1 cellular context compared by ENCODE assay signal in genomic region chr12:56645717-56646446, GRCh38.
A peak's percentile ranks its signal among the peaks of the same experiment; 100 is the strongest.
TF ChIP-seq lines count a peak whose summit lies in the region.

Gene ATP5F1B (minus strand): TSS chr12:56645984. CDS start chr12:56645963, 21 bp downstream.

TF ChIP-seq in HepG2, 621 proteins besides CTCF, POLR2A, EP300 and RAD21 (continued from another document and continues in another):
- peak; percentile 40; the same call in 1 of the 2 replicates for TF ChIP-seq E2F2 (CRISPR knock-in tag; IDR thresholded peaks at IDR 0.05; ENCODE audit: borderline replicate concordance)
- no peak for TF ChIP-seq ZC3H4 (CRISPR knock-in tag; IDR thresholded peaks at IDR 0.05; ENCODE audit: borderline replicate concordance)
- no peak for TF ChIP-seq SYNCRIP (IDR thresholded peaks at IDR 0.05; ENCODE audit: insufficient read depth, low read depth, low read length)
- TF ChIP-seq KLF13 (CRISPR knock-in tag; IDR thresholded peaks at IDR 0.05), result no peak
- TF ChIP-seq ZNF10 (CRISPR knock-in tag; IDR thresholded peaks at IDR 0.05; ENCODE audit: borderline replicate concordance, low read depth), result no peak
- TF ChIP-seq, protein P1, sequence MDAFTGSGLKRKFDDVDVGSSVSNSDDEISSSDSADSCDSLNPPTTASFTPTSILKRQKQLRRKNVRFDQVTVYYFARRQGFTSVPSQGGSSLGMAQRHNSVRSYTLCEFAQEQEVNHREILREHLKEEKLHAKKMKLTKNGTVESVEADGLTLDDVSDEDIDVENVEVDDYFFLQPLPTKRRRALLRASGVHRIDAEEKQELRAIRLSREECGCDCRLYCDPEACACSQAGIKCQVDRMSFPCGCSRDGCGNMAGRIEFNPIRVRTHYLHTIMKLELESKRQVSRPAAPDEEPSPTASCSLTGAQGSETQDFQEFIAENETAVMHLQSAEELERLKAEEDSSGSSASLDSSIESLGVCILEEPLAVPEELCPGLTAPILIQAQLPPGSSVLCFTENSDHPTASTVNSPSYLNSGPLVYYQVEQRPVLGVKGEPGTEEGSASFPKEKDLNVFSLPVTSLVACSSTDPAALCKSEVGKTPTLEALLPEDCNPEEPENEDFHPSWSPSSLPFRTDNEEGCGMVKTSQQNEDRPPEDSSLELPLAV (CRISPR knock-in tag; conservative IDR thresholded peaks at IDR 0.05; ENCODE audit: low read depth), result no peak
- TF ChIP-seq PCBP2 (optimal IDR thresholded peaks at IDR 0.05; ENCODE audit: low read depth, low read length, poor library complexity, severe bottlenecking), result no peak
- peak; percentile 75 for TF ChIP-seq ZNF709 (CRISPR knock-in tag; IDR thresholded peaks at IDR 0.05)
- TF ChIP-seq ZNF253 (CRISPR knock-in tag; IDR thresholded peaks at IDR 0.05; ENCODE audit: borderline replicate concordance), result no peak
- TF ChIP-seq TCF7 (IDR thresholded peaks at IDR 0.05; ENCODE audit: low read depth), result no peak
- peak; percentile 52; the same call in 1 of the 2 replicates for TF ChIP-seq ZKSCAN8 (CRISPR knock-in tag; IDR thresholded peaks at IDR 0.05; ENCODE audit: borderline replicate concordance)
- TF ChIP-seq MED1 (CRISPR knock-in tag; IDR thresholded peaks at IDR 0.05), result peak; percentile 60; the same call in 1 of the 2 replicates
- TF ChIP-seq, protein P2, sequence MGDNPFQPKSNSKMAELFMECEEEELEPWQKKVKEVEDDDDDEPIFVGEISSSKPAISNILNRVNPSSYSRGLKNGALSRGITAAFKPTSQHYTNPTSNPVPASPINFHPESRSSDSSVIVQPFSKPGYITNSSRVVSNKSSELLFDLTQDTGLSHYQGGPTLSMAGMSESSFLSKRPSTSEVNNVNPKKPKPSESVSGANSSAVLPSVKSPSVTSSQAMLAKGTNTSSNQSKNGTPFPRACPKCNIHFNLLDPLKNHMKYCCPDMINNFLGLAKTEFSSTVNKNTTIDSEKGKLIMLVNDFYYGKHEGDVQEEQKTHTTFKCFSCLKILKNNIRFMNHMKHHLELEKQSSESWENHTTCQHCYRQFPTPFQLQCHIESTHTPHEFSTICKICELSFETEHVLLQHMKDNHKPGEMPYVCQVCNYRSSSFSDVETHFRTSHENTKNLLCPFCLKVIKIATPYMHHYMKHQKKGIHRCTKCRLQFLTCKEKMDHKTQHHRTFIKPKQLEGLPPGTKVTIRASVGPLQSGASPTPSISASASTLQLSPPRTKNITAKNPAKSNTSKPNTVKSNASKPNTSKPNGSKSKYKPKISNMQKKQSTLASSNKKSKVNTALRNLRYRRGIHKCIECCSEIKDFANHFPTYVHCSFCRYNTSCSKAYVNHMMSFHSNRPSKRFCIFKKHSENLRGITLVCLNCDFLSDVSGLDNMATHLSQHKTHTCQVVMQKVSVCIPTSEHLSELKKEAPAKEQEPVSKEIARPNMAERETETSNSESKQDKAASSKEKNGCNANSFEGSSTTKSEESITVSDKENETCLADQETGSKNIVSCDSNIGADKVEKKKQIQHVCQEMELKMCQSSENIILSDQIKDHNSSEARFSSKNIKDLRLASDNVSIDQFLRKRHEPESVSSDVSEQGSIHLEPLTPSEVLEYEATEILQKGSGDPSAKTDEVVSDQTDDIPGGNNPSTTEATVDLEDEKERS (CRISPR knock-in tag; IDR thresholded peaks at IDR 0.05), result peak; percentile 41; the same call in 1 of the 2 replicates
- no peak for TF ChIP-seq TRIM24 (CRISPR knock-in tag; IDR thresholded peaks at IDR 0.05)
- TF ChIP-seq KDM3A (CRISPR knock-in tag; IDR thresholded peaks at IDR 0.05; ENCODE audit: low read depth), result no peak
- no peak for TF ChIP-seq FOSL1 (CRISPR knock-in tag; IDR thresholded peaks at IDR 0.05; ENCODE audit: borderline replicate concordance)
- no peak for TF ChIP-seq MTF2 (CRISPR knock-in tag; IDR thresholded peaks at IDR 0.05; ENCODE audit: borderline replicate concordance)
- peak; percentile 78; the same call in 1 of the 2 replicates for TF ChIP-seq ZNF792 (CRISPR knock-in tag; IDR thresholded peaks at IDR 0.05)
- TF ChIP-seq, protein P3, sequence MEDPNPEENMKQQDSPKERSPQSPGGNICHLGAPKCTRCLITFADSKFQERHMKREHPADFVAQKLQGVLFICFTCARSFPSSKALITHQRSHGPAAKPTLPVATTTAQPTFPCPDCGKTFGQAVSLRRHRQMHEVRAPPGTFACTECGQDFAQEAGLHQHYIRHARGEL (CRISPR knock-in tag; IDR thresholded peaks at IDR 0.05), result no peak
- TF ChIP-seq ETV6 (CRISPR knock-in tag; conservative IDR thresholded peaks at IDR 0.05), result no peak
- no peak for TF ChIP-seq ZNF337 (CRISPR knock-in tag; IDR thresholded peaks at IDR 0.05; ENCODE audit: borderline replicate concordance, low read depth)
- no peak; the same call in 1 of the 2 replicates for TF ChIP-seq POGZ (CRISPR knock-in tag; IDR thresholded peaks at IDR 0.05)
- no peak for TF ChIP-seq ZNF20 (CRISPR knock-in tag; IDR thresholded peaks at IDR 0.05)
- TF ChIP-seq, protein P4, sequence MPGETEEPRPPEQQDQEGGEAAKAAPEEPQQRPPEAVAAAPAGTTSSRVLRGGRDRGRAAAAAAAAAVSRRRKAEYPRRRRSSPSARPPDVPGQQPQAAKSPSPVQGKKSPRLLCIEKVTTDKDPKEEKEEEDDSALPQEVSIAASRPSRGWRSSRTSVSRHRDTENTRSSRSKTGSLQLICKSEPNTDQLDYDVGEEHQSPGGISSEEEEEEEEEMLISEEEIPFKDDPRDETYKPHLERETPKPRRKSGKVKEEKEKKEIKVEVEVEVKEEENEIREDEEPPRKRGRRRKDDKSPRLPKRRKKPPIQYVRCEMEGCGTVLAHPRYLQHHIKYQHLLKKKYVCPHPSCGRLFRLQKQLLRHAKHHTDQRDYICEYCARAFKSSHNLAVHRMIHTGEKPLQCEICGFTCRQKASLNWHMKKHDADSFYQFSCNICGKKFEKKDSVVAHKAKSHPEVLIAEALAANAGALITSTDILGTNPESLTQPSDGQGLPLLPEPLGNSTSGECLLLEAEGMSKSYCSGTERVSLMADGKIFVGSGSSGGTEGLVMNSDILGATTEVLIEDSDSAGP (CRISPR knock-in tag; IDR thresholded peaks at IDR 0.05; ENCODE audit: borderline replicate concordance), result peak; percentile 86; the same call in 1 of the 2 replicates
- TF ChIP-seq ZNF550 (CRISPR knock-in tag; IDR thresholded peaks at IDR 0.05; ENCODE audit: borderline replicate concordance), result no peak
- no peak for TF ChIP-seq ZBTB7A (CRISPR knock-in tag; IDR thresholded peaks at IDR 0.05)
- TF ChIP-seq, protein P5, sequence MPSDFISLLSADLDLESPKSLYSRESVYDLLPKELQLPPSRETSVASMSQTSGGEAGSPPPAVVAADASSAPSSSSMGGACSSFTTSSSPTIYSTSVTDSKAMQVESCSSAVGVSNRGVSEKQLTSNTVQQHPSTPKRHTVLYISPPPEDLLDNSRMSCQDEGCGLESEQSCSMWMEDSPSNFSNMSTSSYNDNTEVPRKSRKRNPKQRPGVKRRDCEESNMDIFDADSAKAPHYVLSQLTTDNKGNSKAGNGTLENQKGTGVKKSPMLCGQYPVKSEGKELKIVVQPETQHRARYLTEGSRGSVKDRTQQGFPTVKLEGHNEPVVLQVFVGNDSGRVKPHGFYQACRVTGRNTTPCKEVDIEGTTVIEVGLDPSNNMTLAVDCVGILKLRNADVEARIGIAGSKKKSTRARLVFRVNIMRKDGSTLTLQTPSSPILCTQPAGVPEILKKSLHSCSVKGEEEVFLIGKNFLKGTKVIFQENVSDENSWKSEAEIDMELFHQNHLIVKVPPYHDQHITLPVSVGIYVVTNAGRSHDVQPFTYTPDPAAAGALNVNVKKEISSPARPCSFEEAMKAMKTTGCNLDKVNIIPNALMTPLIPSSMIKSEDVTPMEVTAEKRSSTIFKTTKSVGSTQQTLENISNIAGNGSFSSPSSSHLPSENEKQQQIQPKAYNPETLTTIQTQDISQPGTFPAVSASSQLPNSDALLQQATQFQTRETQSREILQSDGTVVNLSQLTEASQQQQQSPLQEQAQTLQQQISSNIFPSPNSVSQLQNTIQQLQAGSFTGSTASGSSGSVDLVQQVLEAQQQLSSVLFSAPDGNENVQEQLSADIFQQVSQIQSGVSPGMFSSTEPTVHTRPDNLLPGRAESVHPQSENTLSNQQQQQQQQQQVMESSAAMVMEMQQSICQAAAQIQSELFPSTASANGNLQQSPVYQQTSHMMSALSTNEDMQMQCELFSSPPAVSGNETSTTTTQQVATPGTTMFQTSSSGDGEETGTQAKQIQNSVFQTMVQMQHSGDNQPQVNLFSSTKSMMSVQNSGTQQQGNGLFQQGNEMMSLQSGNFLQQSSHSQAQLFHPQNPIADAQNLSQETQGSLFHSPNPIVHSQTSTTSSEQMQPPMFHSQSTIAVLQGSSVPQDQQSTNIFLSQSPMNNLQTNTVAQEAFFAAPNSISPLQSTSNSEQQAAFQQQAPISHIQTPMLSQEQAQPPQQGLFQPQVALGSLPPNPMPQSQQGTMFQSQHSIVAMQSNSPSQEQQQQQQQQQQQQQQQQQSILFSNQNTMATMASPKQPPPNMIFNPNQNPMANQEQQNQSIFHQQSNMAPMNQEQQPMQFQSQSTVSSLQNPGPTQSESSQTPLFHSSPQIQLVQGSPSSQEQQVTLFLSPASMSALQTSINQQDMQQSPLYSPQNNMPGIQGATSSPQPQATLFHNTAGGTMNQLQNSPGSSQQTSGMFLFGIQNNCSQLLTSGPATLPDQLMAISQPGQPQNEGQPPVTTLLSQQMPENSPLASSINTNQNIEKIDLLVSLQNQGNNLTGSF (CRISPR knock-in tag; IDR thresholded peaks at IDR 0.05), result peak; percentile 76; the same call in 1 of the 2 replicates
- TF ChIP-seq MTA3 (CRISPR knock-in tag; IDR thresholded peaks at IDR 0.05), result no peak
- peak; percentile 91 for TF ChIP-seq SRSF1 (optimal IDR thresholded peaks at IDR 0.05; ENCODE audit: low read depth, low read length)
- no peak for TF ChIP-seq ZNF503 (CRISPR knock-in tag; IDR thresholded peaks at IDR 0.05)
- TF ChIP-seq ZNF639 (CRISPR knock-in tag; conservative IDR thresholded peaks at IDR 0.05), result no peak
- no peak for TF ChIP-seq ZBTB1 (CRISPR knock-in tag; IDR thresholded peaks at IDR 0.05; ENCODE audit: borderline replicate concordance)
- TF ChIP-seq ZNF207 (IDR thresholded peaks at IDR 0.05; ENCODE audit: borderline replicate concordance), result no peak
- TF ChIP-seq AFF4 (CRISPR knock-in tag; IDR thresholded peaks at IDR 0.05), result no peak
- peak in 1 of 2 experiments; percentile 89; a peak in 2 of 4 replicates for TF ChIP-seq KLF16 (CRISPR knock-in tag; IDR thresholded peaks at IDR 0.05)
- TF ChIP-seq ELF4 (CRISPR knock-in tag; IDR thresholded peaks at IDR 0.05; ENCODE audit: borderline replicate concordance), result peak; percentile 55; the same call in 1 of the 2 replicates
- TF ChIP-seq PHF20 (CRISPR knock-in tag; IDR thresholded peaks at IDR 0.05), result peak; percentile 77
- TF ChIP-seq ZNF761 (CRISPR knock-in tag; conservative IDR thresholded peaks at IDR 0.05), result 0 out of 2 replicates have a peak, but pooled peaks have one; percentile 64
- TF ChIP-seq RFXANK (CRISPR knock-in tag; IDR thresholded peaks at IDR 0.05), result 0 out of 2 replicates have a peak, but pooled peaks have one; percentile 31
